ENCODE assay signal across 10 cellular contexts in genomic region chrX:42943051-42943450, GRCh38.
DNase-seq lines count a peak whose midpoint lies in the region; ATAC-seq and TF ChIP-seq lines count a peak whose summit lies in the region.
"Had no signal": no experiment of that assay in that cellular context is flagged by ENCODE, and none has a peak within 500 bp of the region (broad histone marks: within the 10 kb centered on the region; RNA-seq: fewer than 3 reads in every experiment).

No MANE protein-coding gene starts in this region.

- H3K4me1 Mint-ChIP-seq in naive thymus-derived CD8-positive, alpha-beta T cell = peaks cover 25 to 92% (median 80%) of the 10 kb centered on the region in 4 donors

- H4K20me1 ChIP-seq in PC-9 (ENCODE audit: insufficient read depth) = no peaks in the 10 kb centered on the region

- POLR2A ChIA-PET in PC-9 (lab: Charles Lee; ENCODE audit: unreplicated experiment) = no interaction called here
- POLR2A ChIA-PET in naive thymus-derived CD8-positive, alpha-beta T cell (lab: Charles Lee) = interaction anchor here (0.6 to 2.5 kb wide), 9 partner anchors 9 to 1144 kb away, joined by 3 to 12 read pairs (median 4); no protein-coding TSS in a partner anchor

- peak overlapping the region; percentile 19; the same call in 1 of the 2 replicates for H3K4me2 ChIP-seq in PC-9

- intact Hi-C loops in PC-9 (cut with micrococcal nuclease; ENCODE audit: unreplicated experiment) = no loop called here

- ATAC-seq in GM18873 (IDR thresholded peaks at IDR 0.05; ENCODE audit: low FRiP score, unreplicated experiment) (peak; percentile 23), HG02623 (IDR thresholded peaks at IDR 0.05; ENCODE audit: unreplicated experiment) (peak; percentile 47)
- ATAC-seq in naive thymus-derived CD8-positive, alpha-beta T cell = peak; percentile 26 to 44

- no peaks in the 10 kb centered on the region for H3K4me1 ChIP-seq in PC-9 (replicated peaks; ENCODE audit: insufficient read depth)

- H3K79me2 ChIP-seq in PC-9 (ENCODE audit: low read depth) = no peaks in the 10 kb centered on the region

- no peak overlapping the region for H2AFZ ChIP-seq in PC-9

- no peaks in the 10 kb centered on the region for H3K27me3 Mint-ChIP-seq in naive thymus-derived CD8-positive, alpha-beta T cell

- peaks cover 0 to 30% (median 10%) of the 10 kb centered on the region in 9 donors for H3K9me3 Mint-ChIP-seq in naive thymus-derived CD8-positive, alpha-beta T cell

- no peaks in the 10 kb centered on the region for H3F3A ChIP-seq in PC-9 (ENCODE audit: insufficient read depth, low read depth)

- no peaks in the 10 kb centered on the region for H3K27me3 ChIP-seq in PC-9 (ENCODE audit: insufficient read depth, low read depth)

- peak overlapping the region; percentile 85 to 98 (median 94) for H3K27ac Mint-ChIP-seq in naive thymus-derived CD8-positive, alpha-beta T cell

- BruUV-seq in PC-9 (replicated peaks; lab: Mats Ljungman, UMichigan) = no TSS peak

- peaks cover 2 to 11% (median 8%) of the 10 kb centered on the region in 3 donors for H3K36me3 Mint-ChIP-seq in naive thymus-derived CD8-positive, alpha-beta T cell

- no peak overlapping the region for H3K27ac ChIP-seq in PC-9

- H3K36me3 ChIP-seq in PC-9 (ENCODE audit: low read depth) = no peaks in the 10 kb centered on the region

- no peak for TF ChIP-seq CTCF in PC-9 (conservative IDR thresholded peaks at IDR 0.05)
- no peak for TF ChIP-seq CTCF in GM10266 (IDR thresholded peaks at IDR 0.05; ENCODE audit: control insufficient read depth, insufficient read depth, low read depth, missing control alignments)

- H3K9me2 ChIP-seq in PC-9 (ENCODE audit: insufficient read depth) = no peaks in the 10 kb centered on the region

- no peaks in the 10 kb centered on the region for H3K9me3 ChIP-seq in PC-9 (ENCODE audit: insufficient read depth, low read depth)

- H3K4me3 Mint-ChIP-seq in naive thymus-derived CD8-positive, alpha-beta T cell = peak overlapping the region; percentile 40 to 79 (median 57)

- DNase-seq in PC-9 = no peak
- peak in 1 of 10 donors; percentile 35 for DNase-seq in naive thymus-derived CD8-positive, alpha-beta T cell
- DNase-seq in hepatic stellate cell (ENCODE audit: low spot score) = no peak
- no peak for DNase-seq in T-helper 9 cell
- no peak for DNase-seq in effector CD8-positive, alpha-beta T cell (lab: John Stamatoyannopoulos, UW)
- no peak for DNase-seq in GM10266 (ENCODE audit: extremely low spot score)
- DNase-seq: cerebellar nuclear complex, NCI-H446 treated with DMSO at 0.1 percent for 48 hours had no signal

- CTCF ChIA-PET in PC-9 (lab: Charles Lee) = no interaction called here

- no peak overlapping the region for H3K4me3 ChIP-seq in PC-9
